In genomic region chr4:176377705-176378302, GRCh38 we compare ENCODE assay signal across 8 cellular contexts. TPM values are rescaled to one million over a fixed set of nuclear protein-coding genes. Genes with fewer than 3 reads are reported as not detected.
A peak's percentile ranks its signal among the peaks of the same experiment; 100 is the strongest.
DNase-seq lines count a peak whose midpoint lies in the region; ATAC-seq and TF ChIP-seq lines count a peak whose summit lies in the region.

No MANE protein-coding gene starts in this region.

- POLR2A ChIA-PET in OCI-LY7 (lab: Charles Lee): interaction anchor here (0.7 to 1.5 kb wide), 2 partner anchors 11 to 200 kb away, joined by 3 to 4 read pairs; no protein-coding TSS in a partner anchor

- intact Hi-C loops in OCI-LY7 (cut with micrococcal nuclease; ENCODE audit: unreplicated experiment): loop anchor here (1.0 to 10.0 kb wide), 2 partner anchors 407 to 669 kb away; no protein-coding TSS in a partner anchor
- intact Hi-C loops in activated naive CD4-positive, alpha-beta T cell treated with anti-CD3 and anti-CD28 coated beads for 36 hours (cut with micrococcal nuclease): loop anchor here (2.0 to 5.0 kb wide), 2 partner anchors 415 to 874 kb away; partner anchors contain the start of gene VEGFC

- ATAC-seq in GM19043 (IDR thresholded peaks at IDR 0.05; ENCODE audit: low read depth, unreplicated experiment) (peak; percentile 60), HG03066 (IDR thresholded peaks at IDR 0.05; ENCODE audit: low read depth, unreplicated experiment) (peak; percentile 85)

- CTCF ChIA-PET in OCI-LY7 (lab: Charles Lee; ENCODE audit: unreplicated experiment): no interaction called here
- CTCF ChIA-PET in activated naive CD4-positive, alpha-beta T cell treated with anti-CD3 and anti-CD28 coated beads for 36 hours (lab: Charles Lee): interaction anchor here (1.0 to 2.2 kb wide), 4 partner anchors 18 to 674 kb away, joined by 3 to 22 read pairs (median 6); no protein-coding TSS in a partner anchor

- no peaks in the 10 kb centered on the region for H3K9me2 ChIP-seq in OCI-LY7 (ENCODE audit: insufficient read depth, low read length)

- H3K4me3 Mint-ChIP-seq in activated naive CD4-positive, alpha-beta T cell treated with anti-CD3 and anti-CD28 coated beads for 36 hours: no peak overlapping the region

- BruUV-seq in OCI-LY7 (replicated peaks; lab: Mats Ljungman, UMichigan): no TSS peak

- no peaks in the 10 kb centered on the region for H3K4me1 Mint-ChIP-seq in activated naive CD4-positive, alpha-beta T cell treated with anti-CD3 and anti-CD28 coated beads for 36 hours (ENCODE audit: low read depth)

- no peaks in the 10 kb centered on the region for H3K9me3 ChIP-seq in OCI-LY7 (ENCODE audit: low read length)

- no peak overlapping the region for H3K27ac ChIP-seq in OCI-LY7 (ENCODE audit: low read depth, low read length, poor library complexity, severe bottlenecking)

- H3K36me3 Mint-ChIP-seq in activated naive CD4-positive, alpha-beta T cell treated with anti-CD3 and anti-CD28 coated beads for 36 hours (ENCODE audit: low read depth): no peaks in the 10 kb centered on the region

- H3K4me1 ChIP-seq in OCI-LY7 (ENCODE audit: insufficient read depth, low read length, poor library complexity, severe bottlenecking): no peaks in the 10 kb centered on the region

- no peaks in the 10 kb centered on the region for H4K20me1 ChIP-seq in OCI-LY7 (ENCODE audit: insufficient read depth, low read length)

- no peak overlapping the region for H3K4me3 ChIP-seq in OCI-LY7 (ENCODE audit: low read depth, low read length, poor library complexity, severe bottlenecking)

- H2AFZ ChIP-seq in OCI-LY7 (ENCODE audit: low read length): no peak overlapping the region

- H3K9me3 Mint-ChIP-seq in activated naive CD4-positive, alpha-beta T cell treated with anti-CD3 and anti-CD28 coated beads for 36 hours: no peaks in the 10 kb centered on the region

- DNase-seq in DMS114 treated with DMSO at 0.1 percent for 48 hours (lab: John Stamatoyannopoulos, UW; ENCODE audit: unreplicated experiment): peak; percentile 8
- DNase-seq in OCI-LY7 (ENCODE audit: low spot score): peak; percentile 21
- DNase-seq in glomerular visceral epithelial cell (ENCODE audit: extremely low spot score): peak; percentile 39
- DNase-seq in HT-29 (ENCODE audit: low spot score): no peak
- no peak for DNase-seq in foreskin melanocyte
- no peak for DNase-seq in activated naive CD4-positive, alpha-beta T cell treated with anti-CD3 and anti-CD28 coated beads for 36 hours

- H3K27ac Mint-ChIP-seq in activated naive CD4-positive, alpha-beta T cell treated with anti-CD3 and anti-CD28 coated beads for 36 hours: no peak overlapping the region

- TF ChIP-seq CTCF in OCI-LY7 (conservative IDR thresholded peaks at IDR 0.05; ENCODE audit: low read length): peak; percentile 81

- peaks cover 3% of the 10 kb centered on the region for H3K27me3 Mint-ChIP-seq in activated naive CD4-positive, alpha-beta T cell treated with anti-CD3 and anti-CD28 coated beads for 36 hours (ENCODE audit: low read depth)

- H3K4me2 ChIP-seq in OCI-LY7 (ENCODE audit: low read length): no peak overlapping the region

- no peaks in the 10 kb centered on the region for H3K79me2 ChIP-seq in OCI-LY7 (ENCODE audit: insufficient read depth, low read depth, low read length)

- H3K36me3 ChIP-seq in OCI-LY7 (ENCODE audit: insufficient read depth, low read length): no peaks in the 10 kb centered on the region

RNA-seq across cellular contexts. Expression of gene SPCS3, which starts 58.0 kb away (rescaled TPM):
- total RNA-seq in OCI-LY7 (2014; rRNA removed; shearing (Covaris generic)): 100 and 122 TPM in 2 replicates
- total RNA-seq in OCI-LY7 (2022): 253 and 268 TPM in 2 replicates
- 39.6 and 46.5 TPM in 2 replicates for total RNA-seq in HT-29 (2014; rRNA removed; shearing (Covaris generic))
- total RNA-seq in activated naive CD4-positive, alpha-beta T cell treated with anti-CD3 and anti-CD28 coated beads for 36 hours: 100 to 1,000 TPM; 140 to 154 TPM

Comparison
In these comparisons a context has a peak if more than half of its experiments do, and no peak if none do; other contexts are left out.
1. DNase-seq: peak in DMS114 treated with DMSO at 0.1 percent for 48 hours (single experiment), OCI-LY7 (single experiment) and glomerular visceral epithelial cell (single experiment); none in HT-29 (single experiment), foreskin melanocyte (single experiment) and activated naive CD4-positive, alpha-beta T cell treated with anti-CD3 and anti-CD28 coated beads for 36 hours (single experiment).